Comparison of ENCODE assay signal across 26 cellular contexts in genomic region chr3:24446032-24446431, GRCh38.
"Had no signal": no experiment of that assay in that cellular context is flagged by ENCODE, and none has a peak within 500 bp of the region (broad histone marks: within the 10 kb centered on the region; RNA-seq: fewer than 3 reads in every experiment).

No MANE protein-coding gene starts in this region.

- H3K4me3 ChIP-seq: hepatocyte, lung, neural progenitor cell, right lobe of liver, skin epidermis, suprapubic skin, thoracic aorta, tibial artery, uterus had no signal

- DNase-seq: head of caudate nucleus; islet precursor cell; mesendoderm; naive B cell; natural killer cell; nephron progenitor cell; occipital lobe; retina; right lobe of liver; stimulated activated CD4-positive, alpha-beta T cell treated with anti-CD3 and anti-CD28 coated beads, Interleukin-12 subunit alpha, Interleukin-12 subunit beta, amount 100 ng/mL, for 4 hours; stimulated activated CD4-positive, alpha-beta T cell treated with anti-CD3 and anti-CD28 coated beads, Interleukin-15, amount 100 ng/mL, for 24 hours; stimulated activated CD4-positive, alpha-beta T cell treated with anti-CD3 and anti-CD28 coated beads, Interleukin-4, amount 100 ng/mL, for 24 hours; stimulated activated naive CD4-positive, alpha-beta T cell; tibial artery; trophoblast cell; uterus had no signal

- ATAC-seq: left lobe of liver; natural killer cell; right lobe of liver; stimulated activated effector memory CD8-positive, alpha-beta T cell treated with anti-CD3 and anti-CD28 coated beads, Interleukin-12 subunit alpha, Interleukin-12 subunit beta, amount 100 ng/mL, for 72 hours had no signal

- H3K36me3 ChIP-seq: neural progenitor cell, neutrophil, right lobe of liver, suprapubic skin, thoracic aorta, tibial artery, uterus had no signal

- H3K27ac ChIP-seq: hepatocyte, neural progenitor cell, neutrophil, parathyroid adenoma, right lobe of liver, skin epidermis, suprapubic skin, thoracic aorta, tibial artery, uterus had no signal

- H3K27me3 ChIP-seq: hepatocyte, neural progenitor cell, neutrophil, right lobe of liver, suprapubic skin, tibial artery, uterus had no signal

- H3K4me1 ChIP-seq: neural progenitor cell, suprapubic skin, uterus had no signal

- H3K9me3 ChIP-seq: neutrophil, right lobe of liver, suprapubic skin, thoracic aorta, tibial artery, uterus had no signal
